13 cellular contexts compared by ENCODE assay signal in genomic region chr9:89579741-89580395, GRCh38. TPM values are rescaled to one million over a fixed set of nuclear protein-coding genes. Genes with fewer than 3 reads are reported as not detected.
DNase-seq lines count a peak whose midpoint lies in the region; ATAC-seq and TF ChIP-seq lines count a peak whose summit lies in the region.
"Had no signal": no experiment of that assay in that cellular context is flagged by ENCODE, and none has a peak within 500 bp of the region (broad histone marks: within the 10 kb centered on the region; RNA-seq: fewer than 3 reads in every experiment).

No MANE protein-coding gene starts in this region.

- TF ChIP-seq EP300 in upper lobe of left lung (IDR thresholded peaks at IDR 0.05): no peak

- H3K4me3 ChIP-seq in upper lobe of left lung: no peak overlapping the region
- H3K4me3 ChIP-seq: PC-9, vagina had no signal

- H3K4me3 Mint-ChIP-seq in activated naive CD4-positive, alpha-beta T cell treated with anti-CD3 and anti-CD28 coated beads, Interleukin-2, amount 10 ng/mL, durations not matched to agents 7 days and 5 days: no peak overlapping the region
- no peak overlapping the region for H3K4me3 Mint-ChIP-seq in activated naive CD8-positive, alpha-beta T cell treated with anti-CD3 and anti-CD28 coated beads for 36 hours
- H3K4me3 Mint-ChIP-seq: mesothelial cell of epicardium had no signal

- peaks cover 60% of the 10 kb centered on the region for H3K27me3 Mint-ChIP-seq in activated naive CD4-positive, alpha-beta T cell treated with anti-CD3 and anti-CD28 coated beads, Interleukin-2, amount 10 ng/mL, durations not matched to agents 7 days and 5 days
- H3K27me3 Mint-ChIP-seq in activated naive CD8-positive, alpha-beta T cell treated with anti-CD3 and anti-CD28 coated beads for 36 hours: peaks cover 52% of the 10 kb centered on the region

- no peaks in the 10 kb centered on the region for H3K27me3 ChIP-seq in upper lobe of left lung
- H3K27me3 ChIP-seq: vagina had no signal

- H3K9me3 Mint-ChIP-seq in activated naive CD4-positive, alpha-beta T cell treated with anti-CD3 and anti-CD28 coated beads, Interleukin-2, amount 10 ng/mL, durations not matched to agents 7 days and 5 days: peaks cover 3% of the 10 kb centered on the region
- peaks cover 6% of the 10 kb centered on the region for H3K9me3 Mint-ChIP-seq in activated naive CD8-positive, alpha-beta T cell treated with anti-CD3 and anti-CD28 coated beads for 36 hours

- TF ChIP-seq CTCF in upper lobe of left lung (IDR thresholded peaks at IDR 0.05): no peak

- H3K4me1 ChIP-seq in upper lobe of left lung: no peaks in the 10 kb centered on the region
- H3K4me1 ChIP-seq: vagina had no signal

- H3K9me3 ChIP-seq in upper lobe of left lung: no peaks in the 10 kb centered on the region
- H3K9me3 ChIP-seq: vagina had no signal

- H3K4me1 Mint-ChIP-seq in activated naive CD4-positive, alpha-beta T cell treated with anti-CD3 and anti-CD28 coated beads, Interleukin-2, amount 10 ng/mL, durations not matched to agents 7 days and 5 days: peaks cover 15% of the 10 kb centered on the region
- H3K4me1 Mint-ChIP-seq in activated naive CD8-positive, alpha-beta T cell treated with anti-CD3 and anti-CD28 coated beads for 36 hours: peaks cover 11% of the 10 kb centered on the region
- H3K4me1 Mint-ChIP-seq: mesothelial cell of epicardium had no signal

- TF ChIP-seq POLR2A in upper lobe of left lung (IDR thresholded peaks at IDR 0.05): no peak

- DNase-seq in activated naive CD4-positive, alpha-beta T cell treated with anti-CD3 and anti-CD28 coated beads, Interleukin-2, amount 10 ng/mL, durations not matched to agents 7 days and 5 days: peak; percentile 54
- no peak for DNase-seq in activated naive CD4-positive, alpha-beta T cell treated with anti-CD3 and anti-CD28 coated beads, Interleukin-2, amount 50 U/mL, for 16 hours
- peak; percentile 88 for DNase-seq in MV-4-11 (lab: John Stamatoyannopoulos, UW)
- DNase-seq in activated naive CD8-positive, alpha-beta T cell treated with anti-CD3 and anti-CD28 coated beads for 36 hours: peak; percentile 49
- peak in 1 of 2 donors; percentile 48 for DNase-seq in upper lobe of left lung
- DNase-seq in middle frontal gyrus (ENCODE audit: extremely low spot score, low spot score): no peak
- no peak for DNase-seq in NCI-H2196 (lab: John Stamatoyannopoulos, UW; ENCODE audit: unreplicated experiment)
- DNase-seq: cortex of kidney, PC-9, posterior cingulate gyrus had no signal

- WGBS in upper lobe of left lung, 2 donors: 56 to 65% methylated on average over 6 to 12 of the region's 12 CpGs

- no peaks in the 10 kb centered on the region for H3K36me3 ChIP-seq in upper lobe of left lung
- H3K36me3 ChIP-seq: vagina had no signal

- H3K27ac Mint-ChIP-seq in activated naive CD4-positive, alpha-beta T cell treated with anti-CD3 and anti-CD28 coated beads, Interleukin-2, amount 10 ng/mL, durations not matched to agents 7 days and 5 days: no peak overlapping the region
- peak overlapping the region; percentile 19 for H3K27ac Mint-ChIP-seq in activated naive CD8-positive, alpha-beta T cell treated with anti-CD3 and anti-CD28 coated beads for 36 hours
- H3K27ac Mint-ChIP-seq: mesothelial cell of epicardium had no signal

- ATAC-seq in upper lobe of left lung (ENCODE audit: low FRiP score in 2 of 2) (peak; percentile 43 to 51), HG03175 (IDR thresholded peaks at IDR 0.05; ENCODE audit: unreplicated experiment) (no peak)

- CTCF ChIA-PET in activated naive CD4-positive, alpha-beta T cell treated with anti-CD3 and anti-CD28 coated beads, Interleukin-2, amount 10 ng/mL, durations not matched to agents 7 days and 5 days (lab: Charles Lee): interaction anchor here (1.1 kb wide), 1 partner anchor 522 kb away, joined by 4 read pairs; no protein-coding TSS in a partner anchor

- no peak overlapping the region for H3K27ac ChIP-seq in upper lobe of left lung
- H3K27ac ChIP-seq: PC-9, vagina had no signal

- H3K36me3 Mint-ChIP-seq in activated naive CD4-positive, alpha-beta T cell treated with anti-CD3 and anti-CD28 coated beads, Interleukin-2, amount 10 ng/mL, durations not matched to agents 7 days and 5 days: peaks cover 1% of the 10 kb centered on the region
- no peaks in the 10 kb centered on the region for H3K36me3 Mint-ChIP-seq in activated naive CD8-positive, alpha-beta T cell treated with anti-CD3 and anti-CD28 coated beads for 36 hours
- H3K36me3 Mint-ChIP-seq: mesothelial cell of epicardium had no signal

RNA-seq across cellular contexts. Expression of gene GADD45G, which starts 24.9 kb away (rescaled TPM):
- total RNA-seq in activated naive CD8-positive, alpha-beta T cell treated with anti-CD3 and anti-CD28 coated beads for 36 hours: 1 to 10 TPM; 1.4 to 1.8 TPM
- total RNA-seq in upper lobe of left lung: 10 to 100 TPM; 12.6 to 46.1 (median 20.1) TPM

Comparison
In these comparisons a context has a peak if more than half of its experiments do, and no peak if none do; other contexts are left out.
1. DNase-seq: peak in activated naive CD4-positive, alpha-beta T cell treated with anti-CD3 and anti-CD28 coated beads, Interleukin-2, amount 10 ng/mL, durations not matched to agents 7 days and 5 days (single experiment), MV-4-11 (single experiment) and activated naive CD8-positive, alpha-beta T cell treated with anti-CD3 and anti-CD28 coated beads for 36 hours (single experiment); none in activated naive CD4-positive, alpha-beta T cell treated with anti-CD3 and anti-CD28 coated beads, Interleukin-2, amount 50 U/mL, for 16 hours (single experiment), middle frontal gyrus (single experiment) and NCI-H2196 (single experiment).
2. RNA of gene GADD45G, which starts 24.9 kb away (total RNA-seq): 12.6 to 46.1 TPM in upper lobe of left lung; 1.4 to 1.8 TPM in activated naive CD8-positive, alpha-beta T cell treated with anti-CD3 and anti-CD28 coated beads for 36 hours; every median in the first group is over 4 times any median in the second.